ENCODE assay signal across 17 cellular contexts in genomic region chr1:96178053-96178452, GRCh38.
DNase-seq lines count a peak whose midpoint lies in the region; ATAC-seq and TF ChIP-seq lines count a peak whose summit lies in the region.
"Had no signal": no experiment of that assay in that cellular context is flagged by ENCODE, and none has a peak within 500 bp of the region (broad histone marks: within the 10 kb centered on the region; RNA-seq: fewer than 3 reads in every experiment).

No MANE protein-coding gene starts in this region.

- no peak overlapping the region for H3K9ac ChIP-seq in H9 (ENCODE audit: extremely low read depth, insufficient read length, low read length)
- H3K9ac ChIP-seq: BLaER1 treated with 17β-estradiol and CSF1 and Interleukin-3, amounts not matched to agents 10 nM and 100 nM had no signal

- H3K9me3 Mint-ChIP-seq in GM23338: no peaks in the 10 kb centered on the region
- H3K9me3 Mint-ChIP-seq in chondrocyte (ENCODE audit: low read depth): no peaks in the 10 kb centered on the region
- no peaks in the 10 kb centered on the region for H3K9me3 Mint-ChIP-seq in H9

- H3K4me3 Mint-ChIP-seq in GM23338 (no peak overlapping the region), chondrocyte (ENCODE audit: unreplicated experiment) (no peak overlapping the region), H9 (no peak overlapping the region)
- H3K4me3 Mint-ChIP-seq: B cell; CD4-positive, alpha-beta T cell; CD8-positive, alpha-beta T cell had no signal

- H3K36me3 ChIP-seq in GM23338 (ENCODE audit: insufficient read depth) (no peaks in the 10 kb centered on the region), thyroid gland (no peaks in the 10 kb centered on the region)
- H3K36me3 ChIP-seq: BLaER1 treated with 17β-estradiol and CSF1 and Interleukin-3, amounts not matched to agents 10 nM and 100 nM had no signal

- H3T11ph ChIP-seq in H9 (ENCODE audit: low read length): no peak overlapping the region

- H3K4me3 ChIP-seq in GM23338 (no peak overlapping the region), thyroid gland (replicated peaks in 1 of 3) (no peak overlapping the region)
- H3K4me3 ChIP-seq: A549; BLaER1 treated with 17β-estradiol and CSF1 and Interleukin-3, amounts not matched to agents 10 nM and 100 nM had no signal

- H3K27me3 Mint-ChIP-seq in GM23338 (ENCODE audit: insufficient read depth, low read depth, poor library complexity) (no peaks in the 10 kb centered on the region), chondrocyte (ENCODE audit: low read depth) (peaks cover 17% of the 10 kb centered on the region), H9 (ENCODE audit: low read depth) (no peaks in the 10 kb centered on the region)
- H3K27me3 Mint-ChIP-seq: B cell; CD4-positive, alpha-beta T cell had no signal

- H3K27me3 ChIP-seq in GM23338 (ENCODE audit: insufficient read depth): no peaks in the 10 kb centered on the region
- no peaks in the 10 kb centered on the region for H3K27me3 ChIP-seq in thyroid gland
- no peaks in the 10 kb centered on the region for H3K27me3 ChIP-seq in H9 (ENCODE audit: insufficient read depth, low read length)
- H3K27me3 ChIP-seq: BLaER1 treated with 17β-estradiol and CSF1 and Interleukin-3, amounts not matched to agents 10 nM and 100 nM had no signal

- H2AFZ ChIP-seq in GM23338 (0 out of 2 replicates have a peak overlapping the region, but pooled peaks have one; percentile 38), H9 (ENCODE audit: low read length) (no peak overlapping the region)

- H3K4ac ChIP-seq in H9 (ENCODE audit: low read depth, low read length): no peak overlapping the region

- H2AK5ac ChIP-seq in H9 (ENCODE audit: insufficient read length, low read length): no peak overlapping the region

- H3K23ac ChIP-seq in H9 (ENCODE audit: insufficient read length, low read depth, low read length): no peak overlapping the region

- H3K4me1 Mint-ChIP-seq in GM23338: no peaks in the 10 kb centered on the region
- no peaks in the 10 kb centered on the region for H3K4me1 Mint-ChIP-seq in chondrocyte (ENCODE audit: low read depth)
- 0 out of 4 replicates have a peak, but pooled peaks cover 0 to 2% of the 10 kb centered on the region in 2 experiments for H3K4me1 Mint-ChIP-seq in H9
- H3K4me1 Mint-ChIP-seq: B cell had no signal

- H3K79me2 ChIP-seq in GM23338 (replicated peaks; ENCODE audit: insufficient read depth): no peaks in the 10 kb centered on the region
- H3K79me2 ChIP-seq in H9 (ENCODE audit: insufficient read depth, low read length): no peaks in the 10 kb centered on the region

- TF ChIP-seq POLR2A in thyroid gland (IDR thresholded peaks at IDR 0.05): no peak

- H3K14ac ChIP-seq in H9 (ENCODE audit: insufficient read depth, low read length): no peak overlapping the region

- H3K36me3 Mint-ChIP-seq in GM23338 (ENCODE audit: low read depth) (no peaks in the 10 kb centered on the region), chondrocyte (ENCODE audit: low read depth) (no peaks in the 10 kb centered on the region), H9 (ENCODE audit: insufficient read depth in 1 of 3, low read depth in 3 of 3) (no peaks in the 10 kb centered on the region)
- H3K36me3 Mint-ChIP-seq: CD8-positive, alpha-beta T cell had no signal

- no peak overlapping the region for H4K5ac ChIP-seq in H9 (ENCODE audit: insufficient read length, low read depth, low read length)

- H3K27ac ChIP-seq in GM23338 (ENCODE audit: low read depth) (no peak overlapping the region), thyroid gland (no peak overlapping the region), H9 (ENCODE audit: insufficient read length, low read depth, low read length) (no peak overlapping the region)
- H3K27ac ChIP-seq: 22Rv1; A549; BLaER1 treated with 17β-estradiol and CSF1 and Interleukin-3, amounts not matched to agents 10 nM and 100 nM; C4-2B had no signal

- H3K79me1 ChIP-seq in H9 (ENCODE audit: insufficient read depth, low read depth, low read length, poor library complexity, severe bottlenecking): no peaks in the 10 kb centered on the region

- no peak overlapping the region for H4K91ac ChIP-seq in H9 (ENCODE audit: insufficient read length, low read depth, low read length)

- H3K18ac ChIP-seq in H9 (ENCODE audit: insufficient read length, low read depth, low read length): no peak overlapping the region

- no peak overlapping the region for H2BK12ac ChIP-seq in H9 (ENCODE audit: insufficient read length, low read depth, low read length)

- H4K20me1 ChIP-seq in GM23338 (replicated peaks; ENCODE audit: insufficient read depth) (no peaks in the 10 kb centered on the region), H9 (ENCODE audit: control insufficient read depth, insufficient read depth, insufficient read length) (no peaks in the 10 kb centered on the region)
- H4K20me1 ChIP-seq: BLaER1 treated with 17β-estradiol and CSF1 and Interleukin-3, amounts not matched to agents 10 nM and 100 nM had no signal

- H2BK15ac ChIP-seq in H9 (ENCODE audit: low read depth, low read length): no peak overlapping the region

- no peaks in the 10 kb centered on the region for H3K4me1 ChIP-seq in GM23338 (ENCODE audit: insufficient read depth)
- H3K4me1 ChIP-seq in thyroid gland: no peaks in the 10 kb centered on the region
- no peaks in the 10 kb centered on the region for H3K4me1 ChIP-seq in H9 (ENCODE audit: insufficient read depth, low read length)
- H3K4me1 ChIP-seq: A549; BLaER1 treated with 17β-estradiol and CSF1 and Interleukin-3, amounts not matched to agents 10 nM and 100 nM; Caco-2 had no signal

- H2BK20ac ChIP-seq in H9 (ENCODE audit: low read depth, low read length, poor library complexity, severe bottlenecking): no peak overlapping the region

- WGBS in thyroid gland, 2 donors: 43 to 59% methylated on average over 8 of the region's 8 CpGs
- no CpG with 5 or more reads among the region's 8 CpGs for WGBS in H9 (ENCODE audit: extremely low coverage, insufficient read length, low lambda C conversion rate)

- intact Hi-C loops in thyroid gland (cut with DNase I): no loop called here

- DNase-seq in GM23338 (ENCODE audit: low spot score): no peak
- DNase-seq in chondrocyte (ENCODE audit: low spot score): peak; percentile 62
- DNase-seq in thyroid gland: peak; percentile 24 to 67
- no peak for DNase-seq in NAMALWA (ENCODE audit: low spot score)
- DNase-seq in H9: no peak
- DNase-seq: AML-193; Caco-2; Calu3; CD4-positive, alpha-beta T cell; CD8-positive, alpha-beta T cell; DMS79 treated with DMSO at 0.1 percent for 48 hours; GF-D8 had no signal

- H3F3A ChIP-seq in GM23338 (replicated peaks; ENCODE audit: low read depth): no peaks in the 10 kb centered on the region

- ATAC-seq in GM23338: no peak
- ATAC-seq: A549; CD8-positive, alpha-beta T cell had no signal

- TF ChIP-seq CTCF in GM23338 (conservative IDR thresholded peaks at IDR 0.05; ENCODE audit: low read depth in 2 of 2) (no peak), chondrocyte (IDR thresholded peaks at IDR 0.05) (no peak), thyroid gland (IDR thresholded peaks at IDR 0.05) (no peak), H9 (conservative IDR thresholded peaks at IDR 0.05) (no peak)

- no peak overlapping the region for H3K27ac Mint-ChIP-seq in GM23338
- no peak overlapping the region for H3K27ac Mint-ChIP-seq in chondrocyte (ENCODE audit: unreplicated experiment)
- H3K27ac Mint-ChIP-seq in H9: no peak overlapping the region
- H3K27ac Mint-ChIP-seq: B cell; CD4-positive, alpha-beta T cell; CD8-positive, alpha-beta T cell had no signal

- H3K9me3 ChIP-seq in thyroid gland: no peaks in the 10 kb centered on the region
- H3K9me3 ChIP-seq in H9 (ENCODE audit: control insufficient read depth, low read depth, low read length): no peaks in the 10 kb centered on the region
- H3K9me3 ChIP-seq: A549; BLaER1 treated with 17β-estradiol and CSF1 and Interleukin-3, amounts not matched to agents 10 nM and 100 nM; Caco-2 had no signal

- H3K4me2 ChIP-seq in GM23338 (no peak overlapping the region), H9 (ENCODE audit: insufficient read depth, insufficient read length, low read length) (no peak overlapping the region)
- H3K4me2 ChIP-seq: A549; BLaER1 treated with 17β-estradiol and CSF1 and Interleukin-3, amounts not matched to agents 10 nM and 100 nM had no signal

- H3K23me2 ChIP-seq in H9 (ENCODE audit: insufficient read length, low read depth, low read length, poor library complexity, severe bottlenecking): no peaks in the 10 kb centered on the region

- no peak overlapping the region for H3K56ac ChIP-seq in H9 (ENCODE audit: insufficient read length, low read depth, low read length)

- no peak overlapping the region for H2BK5ac ChIP-seq in H9 (ENCODE audit: insufficient read length, low read length)

- no peak overlapping the region for H4K8ac ChIP-seq in H9 (replicated peaks; ENCODE audit: insufficient read length, low read depth, low read length)

- H2BK120ac ChIP-seq in H9 (ENCODE audit: low read depth, low read length, poor library complexity, severe bottlenecking): no peak overlapping the region

- H3K9me2 ChIP-seq in GM23338 (ENCODE audit: insufficient read depth): no peaks in the 10 kb centered on the region

TF ChIP-seq in GM23338, 12 proteins besides CTCF, POLR2A, EP300 and RAD21 (continues in another document):
- TF ChIP-seq ETS1 (IDR thresholded peaks at IDR 0.05) (no peak), ZNF331 (CRISPR knock-in tag; IDR thresholded peaks at IDR 0.05; ENCODE audit: low read depth) (no peak), ZNF114 (CRISPR knock-in tag; IDR thresholded peaks at IDR 0.05) (no peak), POLR2AphosphoS5 (IDR thresholded peaks at IDR 0.05; ENCODE audit: low read depth) (no peak)

Comparison
In these comparisons a context has a peak if more than half of its experiments do, and no peak if none do; other contexts are left out.
1. DNase-seq: peak in chondrocyte (single experiment) and thyroid gland (2 of 2); none in GM23338 (single experiment), NAMALWA (single experiment) and H9 (single experiment).